ENCODE assay signal across 21 cellular contexts in the genomic region with DNA sequence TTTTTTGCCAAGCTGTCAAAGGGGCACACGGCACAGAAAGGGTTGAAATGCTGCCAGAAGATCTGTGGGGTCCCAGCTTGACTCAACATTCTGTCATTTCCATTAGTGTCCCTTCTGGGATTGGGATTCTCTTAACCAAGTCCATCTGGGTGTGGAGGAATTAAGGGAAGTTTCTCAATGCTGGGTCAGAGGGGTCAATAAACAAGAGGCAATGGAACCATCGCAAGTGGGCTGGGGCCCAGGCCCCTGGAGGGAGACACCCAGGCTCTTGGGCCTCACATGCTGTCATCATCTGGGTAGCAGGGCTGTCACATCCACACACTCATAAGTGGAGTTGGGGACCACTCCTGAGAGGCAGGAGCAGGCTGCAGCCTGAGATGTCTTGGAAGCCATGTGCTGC. TPM values are rescaled to one million over a fixed set of nuclear protein-coding genes. Genes with fewer than 3 reads are reported as not detected.
DNase-seq lines count a peak whose midpoint lies in the region; ATAC-seq and TF ChIP-seq lines count a peak whose summit lies in the region.
"Had no signal": no experiment of that assay in that cellular context is flagged by ENCODE, and none has a peak within 500 bp of the region (broad histone marks: within the 10 kb centered on the region; RNA-seq: fewer than 3 reads in every experiment).

No MANE protein-coding gene starts in this region.

- H3K36me3 ChIP-seq in left ventricle myocardium inferior, result no peaks in the 10 kb centered on the region
- no peaks in the 10 kb centered on the region for H3K36me3 ChIP-seq in aorta (ENCODE audit: control insufficient read depth in 1 of 2, insufficient read depth in 2 of 2, low read length in 1 of 2)
- H3K36me3 ChIP-seq: HAP-1, Peyer's patch, SJSA1 had no signal

- no peaks in the 10 kb centered on the region for H3K4me1 Mint-ChIP-seq in progenitor cell of endocrine pancreas (ENCODE audit: low read depth)
- H3K4me1 Mint-ChIP-seq: GM23338 had no signal

- DNase-seq in left ventricle myocardium inferior, result no peak
- no peak for DNase-seq in cardiac septum (ENCODE audit: low spot score)
- peak; percentile 78 for DNase-seq in fibroblast of gingiva (ENCODE audit: low read depth)
- DNase-seq in sciatic nerve (ENCODE audit: low spot score), result no peak
- DNase-seq in aorta, result no peak
- no peak for DNase-seq in NCI-H748 (lab: John Stamatoyannopoulos, UW; ENCODE audit: unreplicated experiment)
- DNase-seq in progenitor cell of endocrine pancreas (ENCODE audit: low spot score, unreplicated experiment), result no peak
- no peak for DNase-seq in NCI-H1436 treated with DMSO at 0.1 percent for 48 hours (lab: John Stamatoyannopoulos, UW)
- DNase-seq: CD4-positive, CD25-positive, alpha-beta regulatory T cell; KG1; NCI-H1092 treated with DMSO at 0.1 percent for 48 hours; NCI-H2029 treated with DMSO at 0.1 percent for 48 hours; NCI-H2171; NCI-H345; NCI-H524; Peyer's patch had no signal

- H3K27ac Mint-ChIP-seq in progenitor cell of endocrine pancreas, result no peak overlapping the region
- H3K27ac Mint-ChIP-seq: CD4-positive, CD25-positive, alpha-beta regulatory T cell; GM23338 had no signal

- peaks cover 7% of the 10 kb centered on the region for H3K27me3 ChIP-seq in left ventricle myocardium inferior (ENCODE audit: low read depth)
- no peaks in the 10 kb centered on the region for H3K27me3 ChIP-seq in aorta (ENCODE audit: control insufficient read depth in 1 of 2, insufficient read depth in 2 of 2, low read length in 1 of 2)

- no peak for TF ChIP-seq CTCF in left ventricle myocardium inferior (IDR thresholded peaks at IDR 0.05; ENCODE audit: borderline replicate concordance)
- no peak for TF ChIP-seq CTCF in progenitor cell of endocrine pancreas (IDR thresholded peaks at IDR 0.05; ENCODE audit: unreplicated experiment)

- peaks cover 16% of the 10 kb centered on the region for H3K4me1 ChIP-seq in left ventricle myocardium inferior
- no peaks in the 10 kb centered on the region for H3K4me1 ChIP-seq in aorta (ENCODE audit: control insufficient read depth in 1 of 2, insufficient read depth in 2 of 2, low read length in 2 of 2)
- H3K4me1 ChIP-seq: A549, HAP-1, Peyer's patch, SJSA1 had no signal

- H3K9me3 ChIP-seq in left ventricle myocardium inferior (replicated peaks) (peaks cover 18% of the 10 kb centered on the region), aorta (ENCODE audit: control insufficient read depth, low read length) (peaks cover 1% of the 10 kb centered on the region)
- H3K9me3 ChIP-seq: A549, Peyer's patch, SJSA1 had no signal

- H3K36me3 Mint-ChIP-seq in progenitor cell of endocrine pancreas (ENCODE audit: insufficient read depth), result no peaks in the 10 kb centered on the region
- H3K36me3 Mint-ChIP-seq: CD4-positive, CD25-positive, alpha-beta regulatory T cell had no signal

- H3K4me3 ChIP-seq in left ventricle myocardium inferior (no peak overlapping the region), aorta (ENCODE audit: low read length in 2 of 2) (no peak overlapping the region)
- H3K4me3 ChIP-seq: A549, GM23338, HAP-1, Peyer's patch, SJSA1 had no signal

- H3K9me3 Mint-ChIP-seq in progenitor cell of endocrine pancreas (ENCODE audit: low read depth), result no peaks in the 10 kb centered on the region
- H3K9me3 Mint-ChIP-seq: CD4-positive, CD25-positive, alpha-beta regulatory T cell had no signal

- no peaks in the 10 kb centered on the region for H3K27me3 Mint-ChIP-seq in progenitor cell of endocrine pancreas

- ATAC-seq in sciatic nerve, result peak; percentile 70
- peak; percentile 19 for ATAC-seq in aorta (ENCODE audit: low FRiP score)
- ATAC-seq: A549, GM23338 had no signal

- H3K27ac ChIP-seq in left ventricle myocardium inferior (replicated peaks) (peak overlapping the region; percentile 62), aorta (ENCODE audit: low read depth in 1 of 2, low read length in 2 of 2) (no peak overlapping the region)
- H3K27ac ChIP-seq: A549, Peyer's patch, SJSA1 had no signal

- H3K4me3 Mint-ChIP-seq in progenitor cell of endocrine pancreas (ENCODE audit: low read depth), result no peak overlapping the region
- H3K4me3 Mint-ChIP-seq: CD4-positive, CD25-positive, alpha-beta regulatory T cell; GM23338 had no signal

- 79 to 82% methylated on average over 2 of the region's 2 CpGs for WGBS in aorta, 2 donors

- intact Hi-C loops in left ventricle myocardium inferior (cut with micrococcal nuclease), result no loop called here
- intact Hi-C loops in cardiac septum (cut with DNase I), result no loop called here
- intact Hi-C loops in sciatic nerve (cut with DNase I), result no loop called here
- intact Hi-C loops in aorta (cut with DNase I), result no loop called here

RNA-seq across cellular contexts. Expression of gene APOD, which starts 8.1 kb away (rescaled TPM):
- total RNA-seq in left ventricle myocardium inferior (92.5 TPM), cardiac septum (692 TPM), sciatic nerve (6,445 TPM), aorta (100 to 1,000 TPM; 301 to 596 TPM), progenitor cell of endocrine pancreas (not detected in 2 replicates)
- 10 to 100 TPM in 1 of 2 donors, 1 to 10 TPM in 1; 6.4 to 17.3 TPM for polyA plus RNA-seq in aorta
- total RNA-seq: CD4-positive, CD25-positive, alpha-beta regulatory T cell; GM23338; OCI-LY7; SJSA1 had no signal
- polyA plus RNA-seq: GM23338 had no signal

RNA-seq across cellular contexts. Expression of gene PPP1R2, which starts 48.7 kb away (rescaled TPM):
- total RNA-seq in left ventricle myocardium inferior (39.7 TPM), cardiac septum (53.6 TPM), sciatic nerve (38.2 TPM), aorta (10 to 100 TPM; 53.0 to 55.4 TPM), progenitor cell of endocrine pancreas (17.5 and 22.6 TPM in 2 replicates)
- 10 to 100 TPM; 31.3 to 50.0 TPM for polyA plus RNA-seq in aorta

Comparison
In these comparisons a context has a peak if more than half of its experiments do, and no peak if none do; other contexts are left out.
1. RNA of gene APOD, which starts 8.1 kb away (total RNA-seq): 6,445 TPM in sciatic nerve (single experiment), 692 TPM in cardiac septum (single experiment), 301 to 596 TPM in aorta and 92.5 TPM in left ventricle myocardium inferior (single experiment); not detected in progenitor cell of endocrine pancreas; every median in the first group is over 10 times any median in the second.